ENCODE assay signal across 1 cellular context in the genomic region with DNA sequence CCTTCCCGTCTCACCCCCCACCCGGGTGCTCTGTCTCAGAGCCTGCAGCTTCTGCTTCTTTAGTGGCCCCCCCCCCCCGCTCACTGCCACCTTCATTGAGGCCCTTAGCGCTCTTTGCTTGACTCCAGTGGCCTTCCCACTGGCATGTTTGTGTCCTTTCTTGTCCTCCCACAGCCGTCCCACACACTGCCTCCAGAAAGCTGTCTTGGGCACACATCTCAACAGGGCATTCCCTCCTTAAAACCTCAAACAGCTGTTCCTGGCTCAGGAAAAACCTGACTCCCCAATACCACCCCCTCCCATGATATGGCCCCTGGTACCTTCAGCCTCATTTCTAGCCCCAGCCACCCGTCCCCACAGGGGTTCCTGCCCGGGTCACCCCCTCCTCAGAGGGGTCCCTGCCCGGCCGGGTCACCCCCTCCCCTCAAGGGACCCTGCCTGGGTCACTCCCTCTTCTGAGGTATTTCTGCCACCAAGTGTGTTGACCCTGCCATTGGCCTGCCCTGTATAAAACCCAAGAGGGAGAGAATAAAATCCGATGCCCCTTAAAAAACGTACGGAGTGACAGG.
TF ChIP-seq lines count a peak whose summit lies in the region.

No MANE protein-coding gene starts in this region.

TF ChIP-seq in HEK293, 187 proteins besides CTCF, POLR2A, EP300 and RAD21 (continued from another document):
- TF ChIP-seq, protein P1, sequence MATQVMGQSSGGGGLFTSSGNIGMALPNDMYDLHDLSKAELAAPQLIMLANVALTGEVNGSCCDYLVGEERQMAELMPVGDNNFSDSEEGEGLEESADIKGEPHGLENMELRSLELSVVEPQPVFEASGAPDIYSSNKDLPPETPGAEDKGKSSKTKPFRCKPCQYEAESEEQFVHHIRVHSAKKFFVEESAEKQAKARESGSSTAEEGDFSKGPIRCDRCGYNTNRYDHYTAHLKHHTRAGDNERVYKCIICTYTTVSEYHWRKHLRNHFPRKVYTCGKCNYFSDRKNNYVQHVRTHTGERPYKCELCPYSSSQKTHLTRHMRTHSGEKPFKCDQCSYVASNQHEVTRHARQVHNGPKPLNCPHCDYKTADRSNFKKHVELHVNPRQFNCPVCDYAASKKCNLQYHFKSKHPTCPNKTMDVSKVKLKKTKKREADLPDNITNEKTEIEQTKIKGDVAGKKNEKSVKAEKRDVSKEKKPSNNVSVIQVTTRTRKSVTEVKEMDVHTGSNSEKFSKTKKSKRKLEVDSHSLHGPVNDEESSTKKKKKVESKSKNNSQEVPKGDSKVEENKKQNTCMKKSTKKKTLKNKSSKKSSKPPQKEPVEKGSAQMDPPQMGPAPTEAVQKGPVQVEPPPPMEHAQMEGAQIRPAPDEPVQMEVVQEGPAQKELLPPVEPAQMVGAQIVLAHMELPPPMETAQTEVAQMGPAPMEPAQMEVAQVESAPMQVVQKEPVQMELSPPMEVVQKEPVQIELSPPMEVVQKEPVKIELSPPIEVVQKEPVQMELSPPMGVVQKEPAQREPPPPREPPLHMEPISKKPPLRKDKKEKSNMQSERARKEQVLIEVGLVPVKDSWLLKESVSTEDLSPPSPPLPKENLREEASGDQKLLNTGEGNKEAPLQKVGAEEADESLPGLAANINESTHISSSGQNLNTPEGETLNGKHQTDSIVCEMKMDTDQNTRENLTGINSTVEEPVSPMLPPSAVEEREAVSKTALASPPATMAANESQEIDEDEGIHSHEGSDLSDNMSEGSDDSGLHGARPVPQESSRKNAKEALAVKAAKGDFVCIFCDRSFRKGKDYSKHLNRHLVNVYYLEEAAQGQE (tag by site-specific recombination; IDR thresholded peaks at IDR 0.05) = no peak
- no peak for TF ChIP-seq ZNF202 (tag by site-specific recombination; IDR thresholded peaks at IDR 0.05; ENCODE audit: borderline replicate concordance)
- TF ChIP-seq REPIN1 (tag by site-specific recombination; IDR thresholded peaks at IDR 0.05; ENCODE audit: low read depth) = no peak
- no peak for TF ChIP-seq ZNF146 (tag by site-specific recombination; IDR thresholded peaks at IDR 0.05)
TF ChIP-seq in HEK293: peak in this region for 3.
